ENCODE assay signal across 1 cellular context in genomic region chr13:91347212-91347995, GRCh38.
A peak's percentile ranks its signal among the peaks of the same experiment; 100 is the strongest.
TF ChIP-seq lines count a peak whose summit lies in the region.

TSS of gene MIR17HG (plus strand) at chr13:91347687.

TF ChIP-seq in HepG2, 621 proteins besides CTCF, POLR2A, EP300 and RAD21 (continued from another document and continues in another):
- TF ChIP-seq ZNF574 (CRISPR knock-in tag; IDR thresholded peaks at IDR 0.05) (peak; percentile 68), ZNF251 (CRISPR knock-in tag; IDR thresholded peaks at IDR 0.05) (0 out of 2 replicates have a peak, but pooled peaks have one; percentile 43), ZNF205 (CRISPR knock-in tag; IDR thresholded peaks at IDR 0.05) (peak; percentile 15; the same call in 1 of the 2 replicates), STAG1 (CRISPR knock-in tag; IDR thresholded peaks at IDR 0.05) (no peak), ZNF18 (CRISPR knock-in tag; IDR thresholded peaks at IDR 0.05; ENCODE audit: insufficient replicate concordance) (peak; percentile 52), MZF1 (CRISPR knock-in tag; IDR thresholded peaks at IDR 0.05; ENCODE audit: borderline replicate concordance) (no peak), MAFG (CRISPR knock-in tag; IDR thresholded peaks at IDR 0.05) (no peak), EHMT2 (IDR thresholded peaks at IDR 0.05; ENCODE audit: borderline replicate concordance, low read depth, low read length) (no peak), CERS6 (CRISPR knock-in tag; IDR thresholded peaks at IDR 0.05) (no peak), TRIM24 (CRISPR knock-in tag; IDR thresholded peaks at IDR 0.05) (no peak), ZNF629 (CRISPR knock-in tag; conservative IDR thresholded peaks at IDR 0.05) (no peak), UBTF (CRISPR knock-in tag; IDR thresholded peaks at IDR 0.05) (peak; percentile 57; the same call in 1 of the 2 replicates), ZNF569 (CRISPR knock-in tag; IDR thresholded peaks at IDR 0.05; ENCODE audit: borderline replicate concordance) (0 out of 2 replicates have a peak, but pooled peaks have one; percentile 45), GMEB1 (CRISPR knock-in tag; IDR thresholded peaks at IDR 0.05; ENCODE audit: borderline replicate concordance) (peak; percentile 33; the same call in 1 of the 2 replicates), NCOR1 (IDR thresholded peaks at IDR 0.05; ENCODE audit: borderline replicate concordance, low read length) (no peak), TP53 (CRISPR knock-in tag; conservative IDR thresholded peaks at IDR 0.05) (no peak), REXO4 (CRISPR knock-in tag; IDR thresholded peaks at IDR 0.05; ENCODE audit: borderline replicate concordance) (no peak), MLX (CRISPR knock-in tag; IDR thresholded peaks at IDR 0.05) (0 out of 2 replicates have a peak, but pooled peaks have one; percentile 19), NKX3-1 (CRISPR knock-in tag; IDR thresholded peaks at IDR 0.05) (0 out of 2 replicates have a peak, but pooled peaks have one; percentile 10), NAIF1 (CRISPR knock-in tag; IDR thresholded peaks at IDR 0.05; ENCODE audit: borderline replicate concordance) (no peak), SMAD9 (CRISPR knock-in tag; IDR thresholded peaks at IDR 0.05) (no peak), SP140L (CRISPR knock-in tag; IDR thresholded peaks at IDR 0.05; ENCODE audit: borderline replicate concordance) (no peak), ZNF546 (CRISPR knock-in tag; conservative IDR thresholded peaks at IDR 0.05) (peak; percentile 58; the same call in 1 of the 2 replicates), SPEN (CRISPR knock-in tag; IDR thresholded peaks at IDR 0.05; ENCODE audit: low read depth) (peak; percentile 55), JDP2 (CRISPR knock-in tag; IDR thresholded peaks at IDR 0.05; ENCODE audit: borderline replicate concordance) (no peak), SIX1 (CRISPR knock-in tag; IDR thresholded peaks at IDR 0.05; ENCODE audit: borderline replicate concordance) (no peak), CENPT (CRISPR knock-in tag; IDR thresholded peaks at IDR 0.05; ENCODE audit: low read depth) (peak; percentile 91; the same call in 1 of the 2 replicates), ZSCAN22 (CRISPR knock-in tag; IDR thresholded peaks at IDR 0.05) (no peak; the same call in 1 of the 2 replicates), BORCS8-MEF2B (CRISPR knock-in tag; IDR thresholded peaks at IDR 0.05) (0 out of 2 replicates have a peak, but pooled peaks have one; percentile 69), ZNF17 (CRISPR knock-in tag; IDR thresholded peaks at IDR 0.05) (no peak), CCAR2 (optimal IDR thresholded peaks at IDR 0.05; ENCODE audit: low read depth, low read length) (no peak), ZNF260 (CRISPR knock-in tag; IDR thresholded peaks at IDR 0.05; ENCODE audit: borderline replicate concordance, low read depth) (no peak), ATRX (CRISPR knock-in tag; IDR thresholded peaks at IDR 0.05; ENCODE audit: borderline replicate concordance) (no peak), CBX1 (IDR thresholded peaks at IDR 0.05; ENCODE audit: low read depth) (peak; percentile 67), SAFB2 (CRISPR knock-in tag; IDR thresholded peaks at IDR 0.05; ENCODE audit: borderline replicate concordance, low read depth) (peak; percentile 50; the same call in 1 of the 2 replicates), ZNF263 (CRISPR knock-in tag; IDR thresholded peaks at IDR 0.05) (0 out of 2 replicates have a peak, but pooled peaks have one; percentile 43), KMT2B (CRISPR knock-in tag; IDR thresholded peaks at IDR 0.05) (no peak), ZNF709 (CRISPR knock-in tag; IDR thresholded peaks at IDR 0.05) (no peak), HOXD1 (CRISPR knock-in tag; IDR thresholded peaks at IDR 0.05) (no peak; the same call in 1 of the 2 replicates), PAX8 (CRISPR knock-in tag; IDR thresholded peaks at IDR 0.05; ENCODE audit: borderline replicate concordance) (no peak), ATF2 (CRISPR knock-in tag; IDR thresholded peaks at IDR 0.05) (no peak; the same call in 1 of the 2 replicates), SNAI1 (CRISPR knock-in tag; IDR thresholded peaks at IDR 0.05; ENCODE audit: borderline replicate concordance) (no peak), PHF20 (CRISPR knock-in tag; IDR thresholded peaks at IDR 0.05) (no peak; the same call in 1 of the 2 replicates), STAT5B (CRISPR knock-in tag; IDR thresholded peaks at IDR 0.05) (no peak), CREB3 (CRISPR knock-in tag; IDR thresholded peaks at IDR 0.05) (peak; percentile 66; the same call in 1 of the 2 replicates), NR0B2 (CRISPR knock-in tag; IDR thresholded peaks at IDR 0.05) (no peak; the same call in 1 of the 2 replicates), ZNF230 (CRISPR knock-in tag; IDR thresholded peaks at IDR 0.05) (no peak; the same call in 1 of the 2 replicates), E2F1 (CRISPR knock-in tag; IDR thresholded peaks at IDR 0.05) (peak; percentile 48; the same call in 1 of the 2 replicates), IRX3 (CRISPR knock-in tag; IDR thresholded peaks at IDR 0.05; ENCODE audit: borderline replicate concordance, low read depth) (peak; percentile 62; the same call in 1 of the 2 replicates), GFI1 (CRISPR knock-in tag; IDR thresholded peaks at IDR 0.05; ENCODE audit: borderline replicate concordance) (peak; percentile 59; the same call in 1 of the 2 replicates), ZSCAN29 (CRISPR knock-in tag; conservative IDR thresholded peaks at IDR 0.05) (no peak), ZNF576 (CRISPR knock-in tag; IDR thresholded peaks at IDR 0.05) (no peak), SP4 (CRISPR knock-in tag; IDR thresholded peaks at IDR 0.05) (peak; percentile 75), ERF (CRISPR knock-in tag; IDR thresholded peaks at IDR 0.05) (peak; percentile 51; the same call in 1 of the 2 replicates), MXI1 (IDR thresholded peaks at IDR 0.05; ENCODE audit: borderline replicate concordance, low read depth, low read length) (peak; percentile 83; the same call in 1 of the 3 replicates)
